24 cellular contexts compared by ENCODE assay signal in genomic region chr6:130203370-130203769, GRCh38. TPM values are rescaled to one million over a fixed set of nuclear protein-coding genes. Genes with fewer than 3 reads are reported as not detected.
DNase-seq lines count a peak whose midpoint lies in the region; ATAC-seq, FAIRE-seq and TF ChIP-seq lines count a peak whose summit lies in the region.
"Had no signal": no experiment of that assay in that cellular context is flagged by ENCODE, and none has a peak within 500 bp of the region (broad histone marks: within the 10 kb centered on the region; RNA-seq: fewer than 3 reads in every experiment).

No MANE protein-coding gene starts in this region.

- H3K4me1 ChIP-seq in CD4-positive, CD25-positive, alpha-beta regulatory T cell (ENCODE audit: control insufficient read depth, insufficient read depth, low read length, poor library complexity, severe bottlenecking): peaks cover 16% of the 10 kb centered on the region
- peaks cover 2 to 11% (median 7%) of the 10 kb centered on the region in 4 experiments; a peak in 4 of 7 replicates for H3K4me1 ChIP-seq in H1 (replicated peaks in 1 of 4; ENCODE audit: control insufficient read depth in 3 of 4, insufficient read depth in 4 of 4, low read length in 3 of 4)
- H3K4me1 ChIP-seq: BLaER1 treated with 17β-estradiol and CSF1 and Interleukin-3, amounts not matched to agents 10 nM and 100 nM; right lobe of liver; upper lobe of right lung had no signal

- no peak for ATAC-seq in CD4-positive, CD25-positive, alpha-beta regulatory T cell (ENCODE audit: low read depth in 2 of 2)
- ATAC-seq in GM18498 (IDR thresholded peaks at IDR 0.05; ENCODE audit: unreplicated experiment) (peak; percentile 38), HG03280 (IDR thresholded peaks at IDR 0.05; ENCODE audit: unreplicated experiment) (peak; percentile 37), GM18873 (IDR thresholded peaks at IDR 0.05; ENCODE audit: low FRiP score, unreplicated experiment) (no peak)
- ATAC-seq: left lobe of liver, right lobe of liver, upper lobe of right lung had no signal

- peaks cover 61% of the 10 kb centered on the region for H3K36me3 Mint-ChIP-seq in CD4-positive, CD25-positive, alpha-beta regulatory T cell

- peak overlapping the region; percentile 50 for H3K4ac ChIP-seq in H1 (replicated peaks; ENCODE audit: insufficient read length, low read depth, low read length)

- no peak for TF ChIP-seq POLR2A in H1 (IDR thresholded peaks at IDR 0.05; ENCODE audit: control extremely low read depth in 1 of 2, low read depth in 2 of 2, low read length in 2 of 2)

- H3K27ac Mint-ChIP-seq in CD4-positive, CD25-positive, alpha-beta regulatory T cell: peak overlapping the region; percentile 0 to 76 (median 48)

- no peak for TF ChIP-seq RAD21 in H1 (IDR thresholded peaks at IDR 0.05 in 1 of 2, conservative IDR thresholded peaks at IDR 0.05 in 1 of 2; ENCODE audit: low read depth in 2 of 2, low read length in 2 of 2)

- FAIRE-seq in H1 (lab: Jason Lieb, UNC): no peak
- FAIRE-seq: astrocyte had no signal

- H4K91ac ChIP-seq in H1 (replicated peaks; ENCODE audit: insufficient read length, low read length): peak overlapping the region; percentile 18

- H3K27me3 ChIP-seq in CD4-positive, CD25-positive, alpha-beta regulatory T cell (ENCODE audit: control insufficient read depth, insufficient read depth, low read length): no peaks in the 10 kb centered on the region
- H3K27me3 ChIP-seq in H1 (replicated peaks in 1 of 4; ENCODE audit: control insufficient read depth in 3 of 4, extremely low read depth in 1 of 4, insufficient read depth in 3 of 4, low read length in 3 of 4): no peaks in the 10 kb centered on the region; a peak in 1 of 7 replicates
- H3K27me3 ChIP-seq: BLaER1 treated with 17β-estradiol and CSF1 and Interleukin-3, amounts not matched to agents 10 nM and 100 nM; right lobe of liver; upper lobe of right lung had no signal

- H3K4me1 Mint-ChIP-seq in CD4-positive, CD25-positive, alpha-beta regulatory T cell: peaks cover 18 to 65% (median 39%) of the 10 kb centered on the region in 4 donors

- H3K4me3 Mint-ChIP-seq in CD4-positive, CD25-positive, alpha-beta regulatory T cell: peak overlapping the region in 1 of 4 donors; percentile 14
- H3K4me3 Mint-ChIP-seq: activated T-cell treated with anti-CD3 and anti-CD28 coated beads, Interleukin-2, amount 50 U/mL, for 4 hours had no signal

- H3K9ac ChIP-seq in H1 (replicated peaks in 1 of 4; ENCODE audit: extremely low read depth in 1 of 4, low read depth in 3 of 4, low read length in 3 of 4): no peak overlapping the region
- H3K9ac ChIP-seq: BLaER1 treated with 17β-estradiol and CSF1 and Interleukin-3, amounts not matched to agents 10 nM and 100 nM; GM23248 had no signal

- H3K4me3 ChIP-seq in CD4-positive, CD25-positive, alpha-beta regulatory T cell (ENCODE audit: low read depth, low read length): peak overlapping the region; percentile 28
- no peak overlapping the region for H3K4me3 ChIP-seq in H1 (ENCODE audit: extremely low read depth in 1 of 4, insufficient read depth in 2 of 4, low read depth in 3 of 4, low read length in 4 of 4)
- H3K4me3 ChIP-seq: BLaER1 treated with 17β-estradiol and CSF1 and Interleukin-3, amounts not matched to agents 10 nM and 100 nM; GM23248; right lobe of liver; upper lobe of right lung had no signal

- H4K5ac ChIP-seq in H1 (ENCODE audit: insufficient read length, low read depth, low read length): no peak overlapping the region

- H2BK15ac ChIP-seq in H1 (ENCODE audit: low read length): no peak overlapping the region

- no peak for TF ChIP-seq CTCF in H1 (IDR thresholded peaks at IDR 0.05; ENCODE audit: control extremely low read depth in 1 of 3, insufficient read depth in 1 of 3, low read depth in 1 of 3, low read length in 3 of 3)

- no peak overlapping the region for H3K56ac ChIP-seq in H1 (replicated peaks; ENCODE audit: insufficient read length, low read depth, low read length)

- peak overlapping the region; percentile 98 for H2BK120ac ChIP-seq in H1 (replicated peaks; ENCODE audit: low read depth, low read length)

- peak overlapping the region; percentile 99 for H2BK20ac ChIP-seq in H1 (ENCODE audit: low read length)

- H3K79me2 ChIP-seq in H1 (ENCODE audit: control insufficient read depth in 1 of 2, insufficient read depth in 2 of 2, low read length in 2 of 2): no peaks in the 10 kb centered on the region

- no peak overlapping the region for H2AK5ac ChIP-seq in H1 (ENCODE audit: low read depth, low read length)

- no peak overlapping the region for H3K27ac ChIP-seq in CD4-positive, CD25-positive, alpha-beta regulatory T cell (ENCODE audit: insufficient read depth, low read length, poor library complexity, severe bottlenecking)
- no peak overlapping the region for H3K27ac ChIP-seq in H1 (ENCODE audit: low read depth, low read length)
- H3K27ac ChIP-seq: BLaER1 treated with 17β-estradiol and CSF1 and Interleukin-3, amounts not matched to agents 10 nM and 100 nM; epithelial cell of prostate; GM23248; right lobe of liver; upper lobe of right lung had no signal

- H3K23ac ChIP-seq in H1 (ENCODE audit: insufficient read length): no peak overlapping the region

- peak overlapping the region; percentile 91; the same call in 1 of the 2 replicates for H2BK5ac ChIP-seq in H1 (ENCODE audit: low read depth, low read length)

- DNase-seq in CD4-positive, CD25-positive, alpha-beta regulatory T cell: no peak
- DNase-seq in H1 (ENCODE audit: low read depth in 1 of 2, low spot score in 2 of 2): no peak
- no peak for DNase-seq in NCI-H2029 treated with DMSO at 0.1 percent for 48 hours (lab: John Stamatoyannopoulos, UW)
- DNase-seq in NCI-H524 treated with DMSO at 0.1 percent for 48 hours (lab: John Stamatoyannopoulos, UW): no peak
- no peak for DNase-seq in GOT3 (lab: John Stamatoyannopoulos, UW)
- DNase-seq: activated T-cell treated with anti-CD3 and anti-CD28 coated beads, Interleukin-2, amount 50 U/mL, for 4 hours; cerebellar nuclear complex; DMS 273 treated with DMSO at 0.1 percent for 48 hours; foreskin fibroblast; GM23248; KBM-7; NCI-H146; NCI-H748 treated with DMSO at 0.1 percent for 48 hours; posterior cingulate gyrus; right lobe of liver; substantia nigra; upper lobe of right lung had no signal

- no peaks in the 10 kb centered on the region for H3K79me1 ChIP-seq in H1 (ENCODE audit: low read depth, low read length)

- H4K20me1 ChIP-seq in H1 (replicated peaks in 1 of 2; ENCODE audit: control insufficient read depth in 1 of 2, insufficient read depth in 2 of 2, low read length in 2 of 2): no peaks in the 10 kb centered on the region
- H4K20me1 ChIP-seq: BLaER1 treated with 17β-estradiol and CSF1 and Interleukin-3, amounts not matched to agents 10 nM and 100 nM had no signal

- POLR2A ChIA-PET in H1 (lab: Charles Lee; ENCODE audit: partially characterized antibody): no interaction called here

- peaks cover 23% of the 10 kb centered on the region for H3K36me3 ChIP-seq in CD4-positive, CD25-positive, alpha-beta regulatory T cell (ENCODE audit: control insufficient read depth, insufficient read depth, low read length)
- H3K36me3 ChIP-seq in H1 (ENCODE audit: control insufficient read depth in 2 of 4, insufficient read depth in 4 of 4, low read length in 3 of 4): peaks cover 0 to 5% (median 0%) of the 10 kb centered on the region in 4 experiments; a peak in 1 of 8 replicates
- H3K36me3 ChIP-seq: BLaER1 treated with 17β-estradiol and CSF1 and Interleukin-3, amounts not matched to agents 10 nM and 100 nM; right lobe of liver; upper lobe of right lung had no signal

- no peaks in the 10 kb centered on the region for H3K27me3 Mint-ChIP-seq in CD4-positive, CD25-positive, alpha-beta regulatory T cell

- no peaks in the 10 kb centered on the region; the same call in 1 of the 2 replicates for H3K23me2 ChIP-seq in H1 (ENCODE audit: low read depth, low read length)

- H2BK12ac ChIP-seq in H1 (ENCODE audit: low read depth, low read length): peak overlapping the region; percentile 76; the same call in 1 of the 2 replicates

- TF ChIP-seq EP300 in H1 (IDR thresholded peaks at IDR 0.05; ENCODE audit: borderline replicate concordance in 1 of 2, low read depth in 2 of 2, low read length in 2 of 2): no peak

- H3K4me2 ChIP-seq in H1 (ENCODE audit: insufficient read depth in 1 of 2, low read depth in 2 of 2, low read length in 2 of 2): peak overlapping the region in 1 of 2 experiments; percentile 60; a peak in 1 of 4 replicates
- H3K4me2 ChIP-seq: BLaER1 treated with 17β-estradiol and CSF1 and Interleukin-3, amounts not matched to agents 10 nM and 100 nM had no signal

- no peak overlapping the region for H2AFZ ChIP-seq in H1 (ENCODE audit: low read length)
- H2AFZ ChIP-seq: GM23248 had no signal

- H3K9me3 Mint-ChIP-seq in CD4-positive, CD25-positive, alpha-beta regulatory T cell: peaks cover 0 to 4% (median 1%) of the 10 kb centered on the region in 7 donors

- H3K14ac ChIP-seq in H1 (ENCODE audit: insufficient read length): no peak overlapping the region

- 92% methylated on average over 1 of the region's 1 CpG; no CpG with 5 or more reads in 1 of the 2 experiments for WGBS in H1 (ENCODE audit: extremely low coverage in 1 of 2, insufficient coverage in 1 of 2, insufficient read length in 1 of 2, insufficient replicate concordance in 2 of 2, low coverage in 1 of 2, low lambda C conversion rate in 2 of 2, missing lambda C conversion rate in 1 of 2), 2 experiments

- H3K9me3 ChIP-seq in CD4-positive, CD25-positive, alpha-beta regulatory T cell (ENCODE audit: control insufficient read depth in 2 of 2, low read length in 2 of 2): no peaks in the 10 kb centered on the region
- peaks cover 4 to 5% of the 10 kb centered on the region in 2 experiments; a peak in 2 of 4 replicates for H3K9me3 ChIP-seq in H1 (ENCODE audit: insufficient read depth in 2 of 2, low read depth in 1 of 2, low read length in 1 of 2)
- H3K9me3 ChIP-seq: right lobe of liver, upper lobe of right lung had no signal

- CTCF ChIA-PET in H1 (lab: Charles Lee; ENCODE audit: partially characterized antibody): interaction anchor here (1.6 kb wide), 1 partner anchor 10 kb away, joined by 5 read pairs; no protein-coding TSS in a partner anchor

- no peak overlapping the region for H4K8ac ChIP-seq in H1 (ENCODE audit: extremely low read depth, insufficient read depth, low read length)

- H3K18ac ChIP-seq in H1 (ENCODE audit: extremely low read depth, low read length): 0 out of 2 replicates have a peak overlapping the region, but pooled peaks have one; percentile 64

TF ChIP-seq in H1, 55 proteins besides CTCF, POLR2A, EP300 and RAD21 (continues in another document):
- TF ChIP-seq EZH2 (IDR thresholded peaks at IDR 0.05; ENCODE audit: low read depth, low read length, severe bottlenecking): no peak

RNA-seq across cellular contexts. Expression of gene SAMD3, which starts 19.4 kb away (rescaled TPM):
- total RNA-seq in CD4-positive, CD25-positive, alpha-beta regulatory T cell: 49.6 TPM
- 10 to 100 TPM; 25.0 to 70.7 (median 45.7) TPM for polyA plus RNA-seq in CD4-positive, CD25-positive, alpha-beta regulatory T cell
- 1.9 and 3.5 TPM in 2 replicates for total RNA-seq in H1 (2021; fragmentation: NEBNext Ultra II Directional; extraction: Animal tissue kit (Norgen Biotek cat#: 25700))
- polyA plus RNA-seq in H1 (2011; rRNA removed): 1.2 and 1.8 TPM in 2 replicates
- 1.4 TPM for polyA plus RNA-seq in H1 (2011; cell fraction: cytosol; rRNA removed)
- 1.7 TPM for polyA plus RNA-seq in H1 (2011; cell fraction: nucleus; rRNA removed)
- polyA plus RNA-seq in H1 (2012, experiment 1 of 2): 0.72 to 2.3 TPM (median 0.97 TPM) in 4 replicates
- 0.64 TPM for polyA plus RNA-seq in H1 (2012, experiment 2 of 2)
- polyA plus RNA-seq in H1 (2013, experiment 1 of 2): 3.0 TPM
- polyA plus RNA-seq in H1 (2013, experiment 2 of 2): 1.9 TPM
- polyA minus RNA-seq in H1 (2011; rRNA and poly(A)+ RNA removed): 1.3 and 3.4 TPM in 2 replicates
- polyA minus RNA-seq in H1 (2011; cell fraction: cytosol; rRNA and poly(A)+ RNA removed): not detected
- 7.4 TPM for polyA minus RNA-seq in H1 (2011; cell fraction: nucleus; rRNA and poly(A)+ RNA removed)

Comparison
In these comparisons a context has a peak if more than half of its experiments do, and no peak if none do; other contexts are left out.
1. ATAC-seq: peak in GM18498 (single experiment) and HG03280 (single experiment); none in CD4-positive, CD25-positive, alpha-beta regulatory T cell (0 of 2) and GM18873 (single experiment).
2. RNA of gene SAMD3, which starts 19.4 kb away (total RNA-seq): 49.6 TPM in CD4-positive, CD25-positive, alpha-beta regulatory T cell (single experiment); 1.9 to 3.5 TPM in H1; every median in the first group is over 10 times any median in the second.